8 cellular contexts compared by ENCODE assay signal in the genomic region with DNA sequence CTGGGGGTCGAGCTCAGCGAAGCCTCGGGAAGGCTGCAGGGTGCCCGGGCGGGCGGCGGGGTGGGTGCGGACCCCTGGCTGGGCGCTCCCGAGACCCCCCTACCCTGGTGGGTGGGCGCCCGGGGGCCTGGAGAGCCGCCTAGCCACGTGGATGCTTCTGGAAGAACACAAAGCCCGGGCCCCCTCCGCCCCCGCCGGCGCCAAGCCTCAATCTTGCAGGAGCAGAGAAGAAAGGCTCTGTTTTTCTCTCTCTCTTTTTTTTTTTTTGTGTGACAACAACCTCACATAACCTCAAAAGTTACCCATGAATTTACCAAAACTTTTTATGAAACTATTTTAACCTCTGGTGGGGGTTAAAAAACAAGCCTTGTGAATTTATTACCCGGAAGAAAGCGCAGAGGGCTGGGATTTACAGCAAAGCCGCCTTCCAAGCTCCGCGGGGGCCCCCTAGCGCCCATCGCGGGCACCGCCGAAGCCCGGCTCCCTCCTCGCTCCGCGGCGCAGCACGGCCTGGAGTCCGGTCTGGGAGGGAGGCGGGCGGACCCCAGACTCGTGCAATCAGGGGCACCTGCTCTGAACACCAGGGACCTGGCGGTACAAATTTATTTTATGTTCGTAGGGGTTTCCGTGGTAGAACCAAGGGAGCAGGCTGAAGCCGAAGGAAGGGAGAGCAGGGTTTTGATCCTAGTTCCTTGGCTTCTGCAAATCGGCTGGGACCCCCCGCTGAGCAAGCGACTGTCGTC. TPM values are rescaled to one million over a fixed set of nuclear protein-coding genes. Genes with fewer than 3 reads are reported as not detected.
DNase-seq lines count a peak whose midpoint lies in the region; ATAC-seq and TF ChIP-seq lines count a peak whose summit lies in the region.

No MANE protein-coding gene starts in this region.

- no peaks in the 10 kb centered on the region for H3K9me2 ChIP-seq in hepatocyte (replicated peaks; ENCODE audit: insufficient read depth)

- WGBS in hepatocyte (ENCODE audit: low lambda C conversion rate, missing lambda C conversion rate): 5% methylated on average over 35 of the region's 47 CpGs
- WGBS in aorta, 2 donors: 1% methylated on average over 40 to 47 of the region's 47 CpGs

- no peaks in the 10 kb centered on the region for H3K36me3 ChIP-seq in hepatocyte (replicated peaks; ENCODE audit: insufficient read depth, low read depth)
- no peaks in the 10 kb centered on the region for H3K36me3 ChIP-seq in aorta (ENCODE audit: control insufficient read depth in 1 of 2, insufficient read depth in 2 of 2, low read length in 1 of 2)

- H3K27me3 ChIP-seq in hepatocyte (peaks cover 32% of the 10 kb centered on the region), aorta (ENCODE audit: control insufficient read depth in 1 of 2, insufficient read depth in 2 of 2, low read length in 1 of 2) (no peaks in the 10 kb centered on the region)

- in situ Hi-C loops in astrocyte of the cerebellum (cut with HindIII; ENCODE audit: low sequenced_read_pairs): no loop called here

- no peaks in the 10 kb centered on the region for H4K20me1 ChIP-seq in hepatocyte (ENCODE audit: insufficient read depth, poor library complexity, severe bottlenecking)

- peaks cover 3% of the 10 kb centered on the region for H3K4me1 ChIP-seq in hepatocyte (ENCODE audit: insufficient read depth)
- H3K4me1 ChIP-seq in aorta (ENCODE audit: control insufficient read depth in 1 of 2, insufficient read depth in 2 of 2, low read length in 2 of 2): no peaks in the 10 kb centered on the region

- H3K9me3 ChIP-seq in hepatocyte (ENCODE audit: low read depth) (no peaks in the 10 kb centered on the region), aorta (ENCODE audit: control insufficient read depth, low read length) (no peaks in the 10 kb centered on the region)

- intact Hi-C loops in aorta (cut with DNase I): loop anchor here (1.0 to 10.0 kb wide), 5 partner anchors 134 to 352 kb away; no protein-coding TSS in a partner anchor

- peak; percentile 95 for ATAC-seq in aorta (ENCODE audit: low FRiP score)

- H3K79me2 ChIP-seq in hepatocyte: no peaks in the 10 kb centered on the region

- H3K4me3 ChIP-seq in astrocyte of the cerebellum (ENCODE audit: low read depth, low read length): peak overlapping the region; percentile 39
- peak overlapping the region; percentile 60 for H3K4me3 ChIP-seq in hepatocyte
- H3K4me3 ChIP-seq in aorta (ENCODE audit: low read length in 2 of 2): peak overlapping the region; percentile 9 to 30

- DNase-seq in DMS53 treated with DMSO at 0.1 percent for 48 hours (lab: John Stamatoyannopoulos, UW; ENCODE audit: unreplicated experiment) (peak; percentile 24), H4 (ENCODE audit: low spot score) (peak; percentile 44), NCI-H1092 (lab: John Stamatoyannopoulos, UW) (peak; percentile 48), T-helper 9 cell (peak; percentile 74), astrocyte of the cerebellum (ENCODE audit: low read depth) (peak; percentile 31), hepatocyte (ENCODE audit: low spot score) (peak; percentile 91), retina (peak; percentile 97), aorta (peak; percentile 78 to 93)

- peak overlapping the region; percentile 92 for H3K4me2 ChIP-seq in hepatocyte

- peak; percentile 96 for TF ChIP-seq CTCF in astrocyte of the cerebellum (IDR thresholded peaks at IDR 0.05; ENCODE audit: low read depth, low read length, missing control alignments)
- peak; percentile 94 for TF ChIP-seq CTCF in hepatocyte (IDR thresholded peaks at IDR 0.05; ENCODE audit: poor library complexity)

- H3K27ac ChIP-seq in hepatocyte (no peak overlapping the region), aorta (ENCODE audit: low read depth in 1 of 2, low read length in 2 of 2) (no peak overlapping the region)

- H2AFZ ChIP-seq in hepatocyte: peak overlapping the region; percentile 98

RNA-seq across cellular contexts. Expression of a gene that starts 58.8 kb away (rescaled TPM):
- not detected in 2 replicates for total RNA-seq in H4 (2014; rRNA removed; shearing (Covaris generic))
- total RNA-seq in hepatocyte (not detected in 2 replicates), aorta (under 1 TPM; 0.57 to 0.68 TPM)
- polyA plus RNA-seq in hepatocyte (not detected in 2 replicates), aorta (under 1 TPM in 1 of 2 donors, not detected in 1; 0.03 TPM)

Comparison
In these comparisons a context has a peak if more than half of its experiments do, and no peak if none do; other contexts are left out.
1. DNase-seq: peak in every context shown above with its lines; median percentile 97 in retina; 91 in hepatocyte; 86 in aorta; 74 in T-helper 9 cell; 48 in NCI-H1092; 44 in H4; 31 in astrocyte of the cerebellum; 24 in DMS53 treated with DMSO at 0.1 percent for 48 hours.